ENCODE assay signal across 8 cellular contexts in genomic region chr19:12937243-12938053, GRCh38. TPM values are rescaled to one million over a fixed set of nuclear protein-coding genes. Genes with fewer than 3 reads are reported as not detected.
DNase-seq lines count a peak whose midpoint lies in the region; ATAC-seq and TF ChIP-seq lines count a peak whose summit lies in the region.

No MANE protein-coding gene starts in this region.

- H3K27me3 ChIP-seq in BLaER1 treated with 17β-estradiol and CSF1 and Interleukin-3, amounts not matched to agents 10 nM and 100 nM, result no peaks in the 10 kb centered on the region
- H3K27me3 ChIP-seq in smooth muscle cell (ENCODE audit: low read depth), result no peaks in the 10 kb centered on the region

- H3K4me2 ChIP-seq in BLaER1 treated with 17β-estradiol and CSF1 and Interleukin-3, amounts not matched to agents 10 nM and 100 nM, result peak overlapping the region; percentile 78 to 99 (median 92)
- H3K4me2 ChIP-seq in smooth muscle cell, result peak overlapping the region; percentile 91

- peak; percentile 8 for ATAC-seq in GM21367 (IDR thresholded peaks at IDR 0.05; ENCODE audit: unreplicated experiment)
- ATAC-seq in activated T-helper 17 cell treated with anti-CD3 and anti-CD28 coated beads, Interleukin-2, amount 50 U/mL, for 72 hours (replicated peaks), result no peak
- ATAC-seq in HG02642 (IDR thresholded peaks at IDR 0.05; ENCODE audit: poor library complexity, unreplicated experiment), result no peak

- no peaks in the 10 kb centered on the region for H3K27me3 Mint-ChIP-seq in activated T-helper 17 cell treated with anti-CD3 and anti-CD28 coated beads, Interleukin-2, amount 50 U/mL, for 72 hours

- H3K27ac Mint-ChIP-seq in activated T-helper 17 cell treated with anti-CD3 and anti-CD28 coated beads, Interleukin-2, amount 50 U/mL, for 72 hours, result peak overlapping the region; percentile 95

- H3K9ac ChIP-seq in BLaER1 treated with 17β-estradiol and CSF1 and Interleukin-3, amounts not matched to agents 10 nM and 100 nM, result peak overlapping the region; percentile 88 to 100 (median 98)
- peak overlapping the region; percentile 21 for H3K9ac ChIP-seq in smooth muscle cell (ENCODE audit: low read depth)

- H2AFZ ChIP-seq in smooth muscle cell (ENCODE audit: low read depth), result peak overlapping the region; percentile 92

- peaks cover 17% of the 10 kb centered on the region for H3K4me1 Mint-ChIP-seq in activated T-helper 17 cell treated with anti-CD3 and anti-CD28 coated beads, Interleukin-2, amount 50 U/mL, for 72 hours

- H3K27ac ChIP-seq in BLaER1 treated with 17β-estradiol and CSF1 and Interleukin-3, amounts not matched to agents 10 nM and 100 nM, result peak overlapping the region; percentile 82 to 99 (median 97)
- no peak overlapping the region for H3K27ac ChIP-seq in smooth muscle cell (ENCODE audit: low read depth)

- H4K20me1 ChIP-seq in BLaER1 treated with 17β-estradiol and CSF1 and Interleukin-3, amounts not matched to agents 10 nM and 100 nM, result peaks cover 39 to 46% (median 44%) of the 10 kb centered on the region in 11 experiments
- H4K20me1 ChIP-seq in smooth muscle cell (ENCODE audit: low read depth), result peaks cover 42% of the 10 kb centered on the region

- DNase-seq in NCI-H2196 (lab: John Stamatoyannopoulos, UW; ENCODE audit: unreplicated experiment) (peak; percentile 77), smooth muscle cell (lab: John Stamatoyannopoulos, UW; ENCODE audit: unreplicated experiment) (no peak), activated gamma-delta T cell treated with Interleukin-2 at 50 U/mL for 16 hours (no peak)

- H3K4me3 Mint-ChIP-seq in activated T-helper 17 cell treated with anti-CD3 and anti-CD28 coated beads, Interleukin-2, amount 50 U/mL, for 72 hours, result peak overlapping the region; percentile 97

- peaks cover 45% of the 10 kb centered on the region for H3K79me2 ChIP-seq in smooth muscle cell (ENCODE audit: low read depth)

- WGBS in smooth muscle cell (ENCODE audit: low lambda C conversion rate), result 3% methylated on average over 23 of the region's 23 CpGs

- H3K4me1 ChIP-seq in BLaER1 treated with 17β-estradiol and CSF1 and Interleukin-3, amounts not matched to agents 10 nM and 100 nM, result peaks cover 55 to 65% (median 61%) of the 10 kb centered on the region in 10 experiments
- H3K4me1 ChIP-seq in smooth muscle cell (ENCODE audit: low read depth), result peaks cover 28% of the 10 kb centered on the region

- peaks cover 35 to 37% (median 36%) of the 10 kb centered on the region in 11 experiments for H3K36me3 ChIP-seq in BLaER1 treated with 17β-estradiol and CSF1 and Interleukin-3, amounts not matched to agents 10 nM and 100 nM
- H3K36me3 ChIP-seq in smooth muscle cell (ENCODE audit: low read depth), result no peaks in the 10 kb centered on the region

- peak overlapping the region; percentile 84 to 100 (median 97) for H3K4me3 ChIP-seq in BLaER1 treated with 17β-estradiol and CSF1 and Interleukin-3, amounts not matched to agents 10 nM and 100 nM
- H3K4me3 ChIP-seq in iPS-11a (ENCODE audit: low read depth, low read length), result peak overlapping the region; percentile 41
- peak overlapping the region; percentile 84 for H3K4me3 ChIP-seq in smooth muscle cell

- peaks cover 34% of the 10 kb centered on the region for H3F3A ChIP-seq in smooth muscle cell (ENCODE audit: low read depth)

- TF ChIP-seq CTCF in smooth muscle cell (IDR thresholded peaks at IDR 0.05; ENCODE audit: borderline replicate concordance, insufficient read depth, poor library complexity, severe bottlenecking), result no peak

- peaks cover 58% of the 10 kb centered on the region for H3K36me3 Mint-ChIP-seq in activated T-helper 17 cell treated with anti-CD3 and anti-CD28 coated beads, Interleukin-2, amount 50 U/mL, for 72 hours (ENCODE audit: low read depth)

- no peaks in the 10 kb centered on the region for H3K9me3 Mint-ChIP-seq in activated T-helper 17 cell treated with anti-CD3 and anti-CD28 coated beads, Interleukin-2, amount 50 U/mL, for 72 hours

- H3K9me3 ChIP-seq in BLaER1 treated with 17β-estradiol and CSF1 and Interleukin-3, amounts not matched to agents 10 nM and 100 nM (replicated peaks in 1 of 11), result no peaks in the 10 kb centered on the region
- no peaks in the 10 kb centered on the region for H3K9me3 ChIP-seq in smooth muscle cell (replicated peaks; ENCODE audit: low read depth)

RNA-seq across cellular contexts. Expression of gene CALR, which starts 1.0 kb away (rescaled TPM):
- 100 to 1,000 TPM; 502 to 770 TPM for total RNA-seq in activated T-helper 17 cell treated with anti-CD3 and anti-CD28 coated beads, Interleukin-2, amount 50 U/mL, for 72 hours
- total RNA-seq in smooth muscle cell, result 800 and 956 TPM in 2 replicates
- polyA plus RNA-seq in smooth muscle cell, result 640 and 833 TPM in 2 replicates

RNA-seq across cellular contexts. Expression of gene FARSA, which starts 3.9 kb away (rescaled TPM):
- 100 to 1,000 TPM in 1 of 2 donors, 10 to 100 TPM in 1; 87.9 to 130 TPM for total RNA-seq in activated T-helper 17 cell treated with anti-CD3 and anti-CD28 coated beads, Interleukin-2, amount 50 U/mL, for 72 hours
- 28.6 and 46.1 TPM in 2 replicates for total RNA-seq in smooth muscle cell
- polyA plus RNA-seq in smooth muscle cell, result 86.9 and 94.0 TPM in 2 replicates

RNA-seq across cellular contexts. Expression of gene RAD23A, which starts 8.2 kb away (rescaled TPM):
- total RNA-seq in activated T-helper 17 cell treated with anti-CD3 and anti-CD28 coated beads, Interleukin-2, amount 50 U/mL, for 72 hours, result 100 to 1,000 TPM; 129 to 156 TPM
- 74.4 and 97.1 TPM in 2 replicates for total RNA-seq in smooth muscle cell
- polyA plus RNA-seq in smooth muscle cell, result 176 and 191 TPM in 2 replicates

RNA-seq across cellular contexts. Expression of gene SYCE2, which starts 18.4 kb away (rescaled TPM):
- total RNA-seq in activated T-helper 17 cell treated with anti-CD3 and anti-CD28 coated beads, Interleukin-2, amount 50 U/mL, for 72 hours, result 1 to 10 TPM; 1.6 to 6.2 TPM
- total RNA-seq in smooth muscle cell, result 0.90 and 1.4 TPM in 2 replicates
- 0.91 and 2.9 TPM in 2 replicates for polyA plus RNA-seq in smooth muscle cell

RNA-seq across cellular contexts. Expression of gene GADD45GIP1, which starts 19.6 kb away (rescaled TPM):
- 10 to 100 TPM; 17.0 to 27.9 TPM for total RNA-seq in activated T-helper 17 cell treated with anti-CD3 and anti-CD28 coated beads, Interleukin-2, amount 50 U/mL, for 72 hours
- 51.5 and 51.6 TPM in 2 replicates for total RNA-seq in smooth muscle cell
- 152 and 153 TPM in 2 replicates for polyA plus RNA-seq in smooth muscle cell

Comparison
In these comparisons a context has a peak if more than half of its experiments do, and no peak if none do; other contexts are left out.
1. H3K4me3 ChIP-seq: peak in every context shown above with its lines; median percentile 97 in BLaER1 treated with 17β-estradiol and CSF1 and Interleukin-3, amounts not matched to agents 10 nM and 100 nM; 84 in smooth muscle cell; 41 in iPS-11a.